21 cellular contexts compared by ENCODE assay signal in genomic region chr10:70444613-70445222, GRCh38. TPM values are rescaled to one million over a fixed set of nuclear protein-coding genes. Genes with fewer than 3 reads are reported as not detected.
DNase-seq lines count a peak whose midpoint lies in the region; ATAC-seq, FAIRE-seq and TF ChIP-seq lines count a peak whose summit lies in the region.
"Had no signal": no experiment of that assay in that cellular context is flagged by ENCODE, and none has a peak within 500 bp of the region (broad histone marks: within the 10 kb centered on the region; RNA-seq: fewer than 3 reads in every experiment).

No MANE protein-coding gene starts in this region.

- intact Hi-C loops in left cardiac atrium (cut with DNase I) = no loop called here

- peak overlapping the region; percentile 99 for H2BK12ac ChIP-seq in H1 (ENCODE audit: low read depth, low read length)

- 0 out of 2 replicates have a peak, but pooled peaks cover 3% of the 10 kb centered on the region for H4K20me1 ChIP-seq in GM23338 (replicated peaks; ENCODE audit: insufficient read depth)
- H4K20me1 ChIP-seq in H1 (replicated peaks in 1 of 2; ENCODE audit: control insufficient read depth in 1 of 2, insufficient read depth in 2 of 2, low read length in 2 of 2) = peaks cover 0 to 3% of the 10 kb centered on the region in 2 experiments

- H3K23ac ChIP-seq in H1 (ENCODE audit: insufficient read length) (no peak overlapping the region), mesendoderm (ENCODE audit: low read length) (no peak overlapping the region)

- H2BK5ac ChIP-seq in H1 (ENCODE audit: low read depth, low read length) = peak overlapping the region; percentile 41; the same call in 1 of the 2 replicates
- H2BK5ac ChIP-seq in mesendoderm (ENCODE audit: low read length) = peak overlapping the region; percentile 27

- H3K27ac Mint-ChIP-seq in GM23338 = no peak overlapping the region
- H3K27ac Mint-ChIP-seq: CD4-positive, alpha-beta T cell had no signal

- no peak for TF ChIP-seq POLR2A in H1 (IDR thresholded peaks at IDR 0.05; ENCODE audit: control extremely low read depth in 1 of 2, low read depth in 2 of 2, low read length in 2 of 2)

- FAIRE-seq in H1 (lab: Jason Lieb, UNC) = no peak
- FAIRE-seq: A204.1, HepG2 had no signal

- no peak overlapping the region for H4K5ac ChIP-seq in H1 (ENCODE audit: insufficient read length, low read depth, low read length)
- H4K5ac ChIP-seq in mesendoderm (ENCODE audit: low read length) = no peak overlapping the region

- H3K9ac ChIP-seq in H1 (replicated peaks in 1 of 4; ENCODE audit: extremely low read depth in 1 of 4, low read depth in 3 of 4, low read length in 3 of 4) (no peak overlapping the region), mesendoderm (ENCODE audit: low read length) (no peak overlapping the region)
- H3K9ac ChIP-seq: KMS-11 had no signal

- H3K27ac ChIP-seq in GM23338 (ENCODE audit: low read depth) (no peak overlapping the region), H1 (ENCODE audit: low read depth, low read length) (no peak overlapping the region), mesendoderm (ENCODE audit: low read depth, low read length) (no peak overlapping the region), coronary artery (no peak overlapping the region)
- H3K27ac ChIP-seq: C4-2B, KMS-11 had no signal

- H3K4me1 ChIP-seq in GM23338 (ENCODE audit: insufficient read depth) = peaks cover 29% of the 10 kb centered on the region
- H3K4me1 ChIP-seq in H1 (replicated peaks in 1 of 4; ENCODE audit: control insufficient read depth in 3 of 4, insufficient read depth in 4 of 4, low read length in 3 of 4) = peaks cover 5 to 20% (median 19%) of the 10 kb centered on the region in 4 experiments
- peaks cover 8% of the 10 kb centered on the region for H3K4me1 ChIP-seq in mesendoderm (ENCODE audit: control insufficient read depth, low read depth, low read length)
- H3K4me1 ChIP-seq: HAP-1 had no signal

- H4K8ac ChIP-seq in H1 (ENCODE audit: extremely low read depth, insufficient read depth, low read length) = no peak overlapping the region
- H4K8ac ChIP-seq in mesendoderm (ENCODE audit: low read depth, low read length) = no peak overlapping the region

- H3K4me2 ChIP-seq in GM23338 = no peak overlapping the region; the same call in 1 of the 2 replicates
- no peak overlapping the region for H3K4me2 ChIP-seq in H1 (ENCODE audit: insufficient read depth in 1 of 2, low read depth in 2 of 2, low read length in 2 of 2)
- no peak overlapping the region for H3K4me2 ChIP-seq in mesendoderm (ENCODE audit: low read length)
- H3K4me2 ChIP-seq: KMS-11 had no signal

- no peak overlapping the region for H3K4me3 Mint-ChIP-seq in GM23338
- H3K4me3 Mint-ChIP-seq: CD4-positive, alpha-beta T cell had no signal

- H3K56ac ChIP-seq in H1 (replicated peaks; ENCODE audit: insufficient read length, low read depth, low read length) (no peak overlapping the region), mesendoderm (ENCODE audit: low read length) (peak overlapping the region; percentile 63)

- H3K27me3 Mint-ChIP-seq in GM23338 (ENCODE audit: insufficient read depth, low read depth, poor library complexity) = peaks cover 32% of the 10 kb centered on the region

- H2AK5ac ChIP-seq in H1 (ENCODE audit: low read depth, low read length) (peak overlapping the region; percentile 91), mesendoderm (ENCODE audit: low read length) (peak overlapping the region; percentile 96)

- WGBS in H1 (ENCODE audit: extremely low coverage in 1 of 2, insufficient coverage in 1 of 2, insufficient read length in 1 of 2, insufficient replicate concordance in 2 of 2, low coverage in 1 of 2, low lambda C conversion rate in 2 of 2, missing lambda C conversion rate in 1 of 2), 2 experiments = 93% methylated on average over 4 of the region's 4 CpGs; no CpG with 5 or more reads in 1 of the 2 experiments
- WGBS in mesendoderm (ENCODE audit: extremely low coverage, insufficient coverage, low lambda C conversion rate) = no CpG with 5 or more reads among the region's 4 CpGs

- H2BK15ac ChIP-seq in H1 (ENCODE audit: low read length) = peak overlapping the region; percentile 9; the same call in 1 of the 2 replicates
- H2BK15ac ChIP-seq in mesendoderm (replicated peaks; ENCODE audit: low read depth) = no peak overlapping the region

- H3K9me2 ChIP-seq in GM23338 (ENCODE audit: insufficient read depth) = no peaks in the 10 kb centered on the region

- H3K9me3 Mint-ChIP-seq in GM23338 = no peaks in the 10 kb centered on the region; the same call in 2 of the 3 replicates
- H3K9me3 Mint-ChIP-seq: CD4-positive, alpha-beta T cell had no signal

- no peak for TF ChIP-seq CTCF in GM23338 (conservative IDR thresholded peaks at IDR 0.05; ENCODE audit: low read depth in 2 of 2)
- no peak for TF ChIP-seq CTCF in H1 (IDR thresholded peaks at IDR 0.05; ENCODE audit: control extremely low read depth in 1 of 3, insufficient read depth in 1 of 3, low read depth in 1 of 3, low read length in 3 of 3)
- no peak for TF ChIP-seq CTCF in coronary artery (IDR thresholded peaks at IDR 0.05)

- H2BK20ac ChIP-seq in H1 (ENCODE audit: low read length) = peak overlapping the region; percentile 27; the same call in 1 of the 2 replicates

- H3K79me2 ChIP-seq in GM23338 (replicated peaks; ENCODE audit: insufficient read depth) = peaks cover 10% of the 10 kb centered on the region
- no peaks in the 10 kb centered on the region for H3K79me2 ChIP-seq in H1 (ENCODE audit: control insufficient read depth in 1 of 2, insufficient read depth in 2 of 2, low read length in 2 of 2)
- peaks cover 16% of the 10 kb centered on the region for H3K79me2 ChIP-seq in mesendoderm (ENCODE audit: control insufficient read depth, insufficient read depth, low read length)

- H3K36me3 ChIP-seq in GM23338 (ENCODE audit: insufficient read depth) (no peaks in the 10 kb centered on the region), H1 (ENCODE audit: control insufficient read depth in 2 of 4, insufficient read depth in 4 of 4, low read length in 3 of 4) (no peaks in the 10 kb centered on the region; a peak in 1 of 8 replicates), mesendoderm (ENCODE audit: control insufficient read depth, insufficient read depth, low read length) (no peaks in the 10 kb centered on the region)
- H3K36me3 ChIP-seq: HAP-1 had no signal

- H3K18ac ChIP-seq in H1 (ENCODE audit: extremely low read depth, low read length) = peak overlapping the region; percentile 75
- no peak overlapping the region for H3K18ac ChIP-seq in mesendoderm (ENCODE audit: low read length)

- peaks cover 45% of the 10 kb centered on the region for H3K4me1 Mint-ChIP-seq in GM23338

- peak overlapping the region; percentile 47; the same call in 1 of the 2 replicates for H2AFZ ChIP-seq in GM23338
- H2AFZ ChIP-seq in H1 (ENCODE audit: low read length) = no peak overlapping the region

- TF ChIP-seq EP300 in H1 (IDR thresholded peaks at IDR 0.05; ENCODE audit: borderline replicate concordance in 1 of 2, low read depth in 2 of 2, low read length in 2 of 2) = no peak

- no peak for ATAC-seq in GM23338
- ATAC-seq in GM18502 (IDR thresholded peaks at IDR 0.05; ENCODE audit: poor library complexity, unreplicated experiment) = no peak
- ATAC-seq in left cardiac atrium = no peak
- ATAC-seq: HepG2 had no signal

- H3K4me3 ChIP-seq in GM23338 (no peak overlapping the region), H1 (ENCODE audit: extremely low read depth in 1 of 4, insufficient read depth in 2 of 4, low read depth in 3 of 4, low read length in 4 of 4) (no peak overlapping the region), mesendoderm (ENCODE audit: low read length) (no peak overlapping the region), coronary artery (no peak overlapping the region)
- H3K4me3 ChIP-seq: HAP-1 had no signal

- H3K4ac ChIP-seq in H1 (replicated peaks; ENCODE audit: insufficient read length, low read depth, low read length) = no peak overlapping the region
- H3K4ac ChIP-seq in mesendoderm (ENCODE audit: low read depth, low read length) = no peak overlapping the region

- H2BK120ac ChIP-seq in H1 (replicated peaks; ENCODE audit: low read depth, low read length) (peak overlapping the region; percentile 55), mesendoderm (ENCODE audit: low read depth, low read length) (no peak overlapping the region)

- H3K14ac ChIP-seq in H1 (ENCODE audit: insufficient read length) = no peak overlapping the region

- H3F3A ChIP-seq in GM23338 (replicated peaks; ENCODE audit: low read depth) = peaks cover 26% of the 10 kb centered on the region

- H3K79me1 ChIP-seq in H1 (ENCODE audit: low read depth, low read length) (no peaks in the 10 kb centered on the region), mesendoderm (ENCODE audit: low read length) (no peaks in the 10 kb centered on the region)

- H3K36me3 Mint-ChIP-seq in GM23338 (ENCODE audit: low read depth) = peaks cover 2% of the 10 kb centered on the region; the same call in 1 of the 3 replicates

- H3K23me2 ChIP-seq in H1 (ENCODE audit: low read depth, low read length) = peaks cover 15% of the 10 kb centered on the region; the same call in 1 of the 2 replicates

- H4K91ac ChIP-seq in H1 (replicated peaks; ENCODE audit: insufficient read length, low read length) = peak overlapping the region; percentile 52

- POLR2A ChIA-PET in H1 (lab: Charles Lee; ENCODE audit: partially characterized antibody) = interaction anchor here (1.0 kb wide), 1 partner anchor 49 kb away, joined by 5 read pairs; no protein-coding TSS in a partner anchor

- H3K27me3 ChIP-seq in GM23338 (ENCODE audit: insufficient read depth) (peaks cover 16% of the 10 kb centered on the region), H1 (replicated peaks in 1 of 4; ENCODE audit: control insufficient read depth in 3 of 4, extremely low read depth in 1 of 4, insufficient read depth in 3 of 4, low read length in 3 of 4) (peaks cover 14 to 33% (median 29%) of the 10 kb centered on the region in 4 experiments; a peak in 6 of 7 replicates), mesendoderm (ENCODE audit: insufficient read depth, low read length, poor library complexity) (no peaks in the 10 kb centered on the region)

- no peak for TF ChIP-seq RAD21 in H1 (IDR thresholded peaks at IDR 0.05 in 1 of 2, conservative IDR thresholded peaks at IDR 0.05 in 1 of 2; ENCODE audit: low read depth in 2 of 2, low read length in 2 of 2)

- DNase-seq in GM23338 (ENCODE audit: low spot score) (no peak), H1 (ENCODE audit: low read depth in 1 of 2, low spot score in 2 of 2) (no peak), mesendoderm (no peak), coronary artery (ENCODE audit: low spot score) (no peak), left cardiac atrium (no peak)
- no peak for DNase-seq in stimulated activated CD4-positive, alpha-beta T cell treated with anti-CD3 and anti-CD28 coated beads, Interleukin-12 subunit alpha, Interleukin-12 subunit beta, amount 100 ng/mL, for 4 hours
- DNase-seq: ACHN; AML-193; CD4-positive, alpha-beta T cell; DMS153; DMS79; GDM1 had no signal

- CTCF ChIA-PET in H1 (lab: Charles Lee; ENCODE audit: partially characterized antibody) = interaction anchor here (1.0 to 43.0 kb wide), 6 partner anchors 9 to 96 kb away, joined by 4 to 908 read pairs (median 12); no protein-coding TSS in a partner anchor

- no peaks in the 10 kb centered on the region for H3K9me3 ChIP-seq in H1 (ENCODE audit: insufficient read depth in 2 of 2, low read depth in 1 of 2, low read length in 1 of 2)
- H3K9me3 ChIP-seq: HAP-1 had no signal

RNA-seq across cellular contexts. Expression of gene NODAL, which starts 3.2 kb away (rescaled TPM):
- total RNA-seq in GM23338 (2014; rRNA removed; shearing (Covaris generic)) = 28.4 and 29.9 TPM in 2 replicates
- polyA plus RNA-seq in GM23338 (2016; fragmentation: Nextera tagmentation; extraction: Ambion mirVana) = 11.2 and 12.0 TPM in 2 replicates
- 6.3 and 7.3 TPM in 2 replicates for total RNA-seq in H1 (2021; fragmentation: NEBNext Ultra II Directional; extraction: Animal tissue kit (Norgen Biotek cat#: 25700))
- 2.0 and 5.0 TPM in 2 replicates for polyA plus RNA-seq in H1 (2011; rRNA removed)
- 4.8 TPM for polyA plus RNA-seq in H1 (2011; cell fraction: cytosol; rRNA removed)
- polyA plus RNA-seq in H1 (2011; cell fraction: nucleus; rRNA removed) = 3.7 TPM
- 2.3 to 2.6 TPM (median 2.5 TPM) in 4 replicates for polyA plus RNA-seq in H1 (2012, experiment 1 of 2)
- 2.1 TPM for polyA plus RNA-seq in H1 (2012, experiment 2 of 2)
- polyA plus RNA-seq in H1 (2013, experiment 1 of 2) = 25.4 TPM
- polyA plus RNA-seq in H1 (2013, experiment 2 of 2) = 29.4 TPM
- polyA minus RNA-seq in H1 (2011; rRNA and poly(A)+ RNA removed) = 2.7 and 6.4 TPM in 2 replicates
- 2.6 TPM for polyA minus RNA-seq in H1 (2011; cell fraction: cytosol; rRNA and poly(A)+ RNA removed)
- polyA minus RNA-seq in H1 (2011; cell fraction: nucleus; rRNA and poly(A)+ RNA removed) = 1.2 TPM
- polyA plus RNA-seq in mesendoderm (2013, experiment 1 of 2) = 318 TPM
- 312 TPM for polyA plus RNA-seq in mesendoderm (2013, experiment 2 of 2)
- total RNA-seq in left cardiac atrium = not detected
- total RNA-seq: CD4-positive, alpha-beta T cell; Daoy; H4; HepG2 had no signal
- polyA plus RNA-seq: BJ, HepG2 had no signal

RNA-seq across cellular contexts. Expression of gene PALD1, which starts 33.8 kb away (rescaled TPM):
- total RNA-seq in GM23338 (2014; rRNA removed; shearing (Covaris generic)) = 48.7 and 58.2 TPM in 2 replicates
- 11.1 and 11.9 TPM in 2 replicates for polyA plus RNA-seq in GM23338 (2016; fragmentation: Nextera tagmentation; extraction: Ambion mirVana)
- 31.8 and 32.8 TPM in 2 replicates for total RNA-seq in H1 (2021; fragmentation: NEBNext Ultra II Directional; extraction: Animal tissue kit (Norgen Biotek cat#: 25700))
- polyA plus RNA-seq in H1 (2011; rRNA removed) = 13.3 and 23.2 TPM in 2 replicates
- 20.2 TPM for polyA plus RNA-seq in H1 (2011; cell fraction: cytosol; rRNA removed)
- 40.0 TPM for polyA plus RNA-seq in H1 (2011; cell fraction: nucleus; rRNA removed)
- 16.7 to 24.5 TPM (median 21.7 TPM) in 4 replicates for polyA plus RNA-seq in H1 (2012, experiment 1 of 2)
- 17.2 TPM for polyA plus RNA-seq in H1 (2012, experiment 2 of 2)
- polyA plus RNA-seq in H1 (2013, experiment 1 of 2) = 14.7 TPM
- polyA plus RNA-seq in H1 (2013, experiment 2 of 2) = 15.6 TPM
- polyA minus RNA-seq in H1 (2011; rRNA and poly(A)+ RNA removed) = 15.4 and 21.3 TPM in 2 replicates
- 16.5 TPM for polyA minus RNA-seq in H1 (2011; cell fraction: cytosol; rRNA and poly(A)+ RNA removed)
- 13.8 TPM for polyA minus RNA-seq in H1 (2011; cell fraction: nucleus; rRNA and poly(A)+ RNA removed)
- 14.2 TPM for polyA plus RNA-seq in mesendoderm (2013, experiment 1 of 2)
- polyA plus RNA-seq in mesendoderm (2013, experiment 2 of 2) = 14.9 TPM
- 1 to 10 TPM; 4.4 to 8.3 TPM for total RNA-seq in left cardiac atrium

RNA-seq across cellular contexts. Expression of gene EIF4EBP2, which starts 40.8 kb away (rescaled TPM):
- 131 and 138 TPM in 2 replicates for total RNA-seq in GM23338 (2014; rRNA removed; shearing (Covaris generic))
- polyA plus RNA-seq in GM23338 (2016; fragmentation: Nextera tagmentation; extraction: Ambion mirVana) (40.5 and 42.0 TPM in 2 replicates), H1 (2011; rRNA removed) (39.8 and 55.3 TPM in 2 replicates)
- 138 and 144 TPM in 2 replicates for total RNA-seq in H1 (2021; fragmentation: NEBNext Ultra II Directional; extraction: Animal tissue kit (Norgen Biotek cat#: 25700))
- 52.3 TPM for polyA plus RNA-seq in H1 (2011; cell fraction: cytosol; rRNA removed)
- polyA plus RNA-seq in H1 (2011; cell fraction: nucleus; rRNA removed) = 21.0 TPM
- 53.7 to 103 TPM (median 70.1 TPM) in 4 replicates for polyA plus RNA-seq in H1 (2012, experiment 1 of 2)
- polyA plus RNA-seq in H1 (2012, experiment 2 of 2) = 48.9 TPM
- 91.9 TPM for polyA plus RNA-seq in H1 (2013, experiment 1 of 2)
- 93.4 TPM for polyA plus RNA-seq in H1 (2013, experiment 2 of 2)
- 97.9 and 109 TPM in 2 replicates for polyA minus RNA-seq in H1 (2011; rRNA and poly(A)+ RNA removed)
- 67.6 TPM for polyA minus RNA-seq in H1 (2011; cell fraction: cytosol; rRNA and poly(A)+ RNA removed)
- polyA minus RNA-seq in H1 (2011; cell fraction: nucleus; rRNA and poly(A)+ RNA removed) = 38.6 TPM
- 106 TPM for polyA plus RNA-seq in mesendoderm (2013, experiment 1 of 2)
- polyA plus RNA-seq in mesendoderm (2013, experiment 2 of 2) = 104 TPM
- 100 to 1,000 TPM in 1 of 2 donors, 10 to 100 TPM in 1; 82.9 to 101 TPM for total RNA-seq in left cardiac atrium
